ENCODE assay signal across 20 cellular contexts in genomic region chr13:24064258-24064860, GRCh38.
DNase-seq lines count a peak whose midpoint lies in the region; ATAC-seq, FAIRE-seq and TF ChIP-seq lines count a peak whose summit lies in the region.
"Had no signal": no experiment of that assay in that cellular context is flagged by ENCODE, and none has a peak within 500 bp of the region (broad histone marks: within the 10 kb centered on the region; RNA-seq: fewer than 3 reads in every experiment).

No MANE protein-coding gene starts in this region.

- H3K36me3 Mint-ChIP-seq in MCF 10A (ENCODE audit: insufficient read depth, unreplicated experiment) = no peaks in the 10 kb centered on the region
- H3K36me3 Mint-ChIP-seq: activated naive CD4-positive, alpha-beta T cell treated with anti-CD3 and anti-CD28 coated beads, Interleukin-2, amount 50 U/mL, for 24 hours had no signal

- no peak overlapping the region for H3K27ac Mint-ChIP-seq in MCF 10A (ENCODE audit: low read depth, unreplicated experiment)

- POLR2A ChIA-PET in MCF 10A (lab: Yijun Ruan, JAX) = no interaction called here

- no peaks in the 10 kb centered on the region for H3K36me3 ChIP-seq in small intestine (ENCODE audit: control insufficient read depth in 2 of 2, insufficient read depth in 2 of 2, low read length in 2 of 2)
- H3K36me3 ChIP-seq: BE2C, esophagus squamous epithelium, MG63, neutrophil, Peyer's patch had no signal

- no peaks in the 10 kb centered on the region for H3K27me3 ChIP-seq in small intestine (ENCODE audit: control insufficient read depth in 2 of 2, insufficient read depth in 2 of 2, low read length in 2 of 2)
- H3K27me3 ChIP-seq: BE2C, esophagus squamous epithelium, MG63, neutrophil, Peyer's patch had no signal

- no peak overlapping the region for H3K4me3 Mint-ChIP-seq in MCF 10A (ENCODE audit: unreplicated experiment)
- H3K4me3 Mint-ChIP-seq: activated naive CD4-positive, alpha-beta T cell treated with anti-CD3 and anti-CD28 coated beads, Interleukin-2, amount 50 U/mL, for 24 hours had no signal

- H3K9me3 Mint-ChIP-seq in MCF 10A (ENCODE audit: unreplicated experiment) = no peaks in the 10 kb centered on the region
- H3K9me3 Mint-ChIP-seq: activated naive CD4-positive, alpha-beta T cell treated with anti-CD3 and anti-CD28 coated beads, Interleukin-2, amount 50 U/mL, for 24 hours had no signal

- no peaks in the 10 kb centered on the region for H3K4me1 ChIP-seq in small intestine (ENCODE audit: control insufficient read depth in 2 of 2, insufficient read depth in 1 of 2, low read depth in 1 of 2, low read length in 1 of 2)
- H3K4me1 ChIP-seq: BE2C had no signal

- H3K9me3 ChIP-seq in small intestine (ENCODE audit: control insufficient read depth, low read depth) = no peaks in the 10 kb centered on the region
- H3K9me3 ChIP-seq: BE2C, esophagus squamous epithelium, MG63, neutrophil, Peyer's patch had no signal

- 71 to 84% (median 80%) methylated on average over 5 of the region's 5 CpGs for WGBS in small intestine, 3 donors

- intact Hi-C loops in left colon (cut with DNase I, micrococcal nuclease) (no loop called here), MCF 10A (cut with micrococcal nuclease) (no loop called here)

- H3K4me3 ChIP-seq in NB4 (ENCODE audit: low read depth, low read length) (no peak overlapping the region), small intestine (ENCODE audit: low read depth in 1 of 2, low read length in 2 of 2) (no peak overlapping the region)
- H3K4me3 ChIP-seq: esophagus squamous epithelium, MG63, Peyer's patch had no signal

- CTCF ChIA-PET in MCF 10A (lab: Yijun Ruan, JAX) = interaction anchor here (0.7 to 2.1 kb wide), 5 partner anchors 8 to 1223 kb away, joined by 3 to 9 read pairs (median 4); no protein-coding TSS in a partner anchor

- no peak for FAIRE-seq in small intestine (lab: Jason Lieb, UNC)
- FAIRE-seq: A204.1, colon had no signal

- BruUV-seq in MCF 10A (replicated peaks; lab: Mats Ljungman, UMichigan) = no TSS peak

- ATAC-seq in left colon (peak; percentile 73), GM18520 (IDR thresholded peaks at IDR 0.05; ENCODE audit: unreplicated experiment) (no peak)
- ATAC-seq: HCT116 had no signal

- no peak for TF ChIP-seq POLR2A in NB4 (IDR thresholded peaks at IDR 0.05; ENCODE audit: extremely low read depth, insufficient read length)

- H3K4me1 Mint-ChIP-seq in MCF 10A (ENCODE audit: insufficient read depth, unreplicated experiment) = no peaks in the 10 kb centered on the region

- DNase-seq in NOMO-1 treated with DMSO at 0.1 percent for 48 hours (lab: John Stamatoyannopoulos, UW; ENCODE audit: unreplicated experiment) (peak; percentile 2), NOMO-1 treated with dmso at 0.1 percent for 144 hours (lab: John Stamatoyannopoulos, UW; ENCODE audit: unreplicated experiment) (no peak), NB4 (ENCODE audit: low read depth) (peak; percentile 29), left colon (no peak), small intestine (peak; percentile 82), MCF 10A (ENCODE audit: unreplicated experiment) (no peak), NCI-H446 treated with DMSO at 0.1 percent for 48 hours (lab: John Stamatoyannopoulos, UW) (no peak)
- DNase-seq: activated T-cell treated with anti-CD3 and anti-CD28 coated beads, Interleukin-2, amount 50 U/mL, for 48 hours; BE2C; esophagus squamous epithelium; MG63; Peyer's patch; stimulated activated CD4-positive, alpha-beta T cell treated with anti-CD3 and anti-CD28 coated beads, Interleukin-12 subunit alpha, Interleukin-12 subunit beta, amount 100 ng/mL, for 4 hours; T1000 had no signal

- H3K27me3 Mint-ChIP-seq in MCF 10A (ENCODE audit: insufficient read depth, unreplicated experiment) = peaks cover 28% of the 10 kb centered on the region
- H3K27me3 Mint-ChIP-seq: activated naive CD4-positive, alpha-beta T cell treated with anti-CD3 and anti-CD28 coated beads, Interleukin-2, amount 50 U/mL, for 24 hours had no signal

- TF ChIP-seq CTCF in NB4 (IDR thresholded peaks at IDR 0.05; ENCODE audit: low read depth, low read length) (no peak), MCF 10A (IDR thresholded peaks at IDR 0.05; ENCODE audit: unreplicated experiment) (no peak)

- peak overlapping the region in 1 of 2 donors; percentile 55 for H3K27ac ChIP-seq in small intestine (ENCODE audit: low read depth in 1 of 2, low read length in 1 of 2)
- H3K27ac ChIP-seq: esophagus squamous epithelium, neutrophil, Peyer's patch had no signal

Comparison
In these comparisons a context has a peak if more than half of its experiments do, and no peak if none do; other contexts are left out.
1. DNase-seq: peak in NOMO-1 treated with DMSO at 0.1 percent for 48 hours (single experiment), NB4 (single experiment) and small intestine (single experiment); none in NOMO-1 treated with dmso at 0.1 percent for 144 hours (single experiment), left colon (0 of 2), MCF 10A (single experiment) and NCI-H446 treated with DMSO at 0.1 percent for 48 hours (single experiment).